ENCODE assay signal across 15 cellular contexts in genomic region chr14:54690887-54691286, GRCh38.
DNase-seq lines count a peak whose midpoint lies in the region; ATAC-seq and TF ChIP-seq lines count a peak whose summit lies in the region.
"Had no signal": no experiment of that assay in that cellular context is flagged by ENCODE, and none has a peak within 500 bp of the region (broad histone marks: within the 10 kb centered on the region; RNA-seq: fewer than 3 reads in every experiment).

No MANE protein-coding gene starts in this region.

- ATAC-seq in heart left ventricle (no peak), Right ventricle myocardium inferior (no peak)

- H3K36me3 Mint-ChIP-seq in chondrocyte (ENCODE audit: low read depth): no peaks in the 10 kb centered on the region
- H3K36me3 Mint-ChIP-seq: natural killer cell had no signal

- peaks cover 40% of the 10 kb centered on the region for H3K4me1 Mint-ChIP-seq in chondrocyte (ENCODE audit: low read depth)

- no peaks in the 10 kb centered on the region for H3K9me3 Mint-ChIP-seq in chondrocyte (ENCODE audit: low read depth)
- H3K9me3 Mint-ChIP-seq: activated naive CD8-positive, alpha-beta T cell treated with anti-CD3 and anti-CD28 coated beads, Interleukin-2, amount 50 U/mL, for 24 hours; natural killer cell had no signal

- no peak overlapping the region for H2BK15ac ChIP-seq in neuronal stem cell (ENCODE audit: low read length)

- peak overlapping the region; percentile 12 for H2BK12ac ChIP-seq in neuronal stem cell (ENCODE audit: low read length)

- no peak overlapping the region for H3K4me3 Mint-ChIP-seq in chondrocyte (ENCODE audit: unreplicated experiment)
- H3K4me3 Mint-ChIP-seq: activated naive CD8-positive, alpha-beta T cell treated with anti-CD3 and anti-CD28 coated beads, Interleukin-2, amount 50 U/mL, for 24 hours; natural killer cell had no signal

- intact Hi-C loops in heart left ventricle (cut with DNase I) (loop anchor here (1.0 to 5.0 kb wide), 8 partner anchors 39 to 126 kb away; partner anchors contain the start of gene SAMD4A (in 5 of the 10)), Right ventricle myocardium inferior (cut with DNase I) (loop anchor here (1.0 to 5.0 kb wide), 2 partner anchors 36 to 125 kb away; no protein-coding TSS in a partner anchor), transverse colon (cut with DNase I; ENCODE audit: low total_unique reads) (loop anchor here (5.0 kb wide), 1 partner anchor 124 kb away; the partner anchor contains the start of gene SAMD4A)

- WGBS in heart left ventricle, 4 donors: 66 to 77% (median 71%) methylated on average over 2 of the region's 2 CpGs
- no CpG with 5 or more reads among the region's 2 CpGs for WGBS in neuronal stem cell (ENCODE audit: extremely low coverage in 2 of 2, insufficient read length in 2 of 2, insufficient replicate concordance in 1 of 2), 2 donors
- 100% methylated on average over 2 of the region's 2 CpGs for WGBS in transverse colon (ENCODE audit: low coverage in 1 of 2), 2 donors

- H3K18ac ChIP-seq in neuronal stem cell (ENCODE audit: low read length): peak overlapping the region; percentile 66

- H2BK5ac ChIP-seq in neuronal stem cell (ENCODE audit: low read length): no peak overlapping the region

- H3K9me3 ChIP-seq in heart left ventricle: no peaks in the 10 kb centered on the region
- H3K9me3 ChIP-seq in neuronal stem cell (replicated peaks in 1 of 2; ENCODE audit: control insufficient read depth in 2 of 2, insufficient read depth in 1 of 2, low read depth in 1 of 2, low read length in 2 of 2): peaks cover 0 to under 1% of the 10 kb centered on the region in 2 donors
- H3K9me3 ChIP-seq in transverse colon: no peaks in the 10 kb centered on the region
- H3K9me3 ChIP-seq: stomach had no signal

- peak overlapping the region in 9 of 12 donors; percentile 28 to 94 (median 82) for H3K27ac ChIP-seq in heart left ventricle
- peak overlapping the region; percentile 20 for H3K27ac ChIP-seq in neuronal stem cell (replicated peaks; ENCODE audit: low read length)
- H3K27ac ChIP-seq in transverse colon: peak overlapping the region; percentile 15 to 34 (median 26)
- H3K27ac ChIP-seq: brain microvascular endothelial cell, hepatocyte had no signal

- H3K79me1 ChIP-seq in neuronal stem cell (ENCODE audit: low read depth, low read length): peaks cover 4% of the 10 kb centered on the region

- H3K4ac ChIP-seq in neuronal stem cell (ENCODE audit: low read length): no peak overlapping the region

- peak overlapping the region; percentile 6 for H3K27ac Mint-ChIP-seq in chondrocyte (ENCODE audit: unreplicated experiment)
- H3K27ac Mint-ChIP-seq: activated naive CD8-positive, alpha-beta T cell treated with anti-CD3 and anti-CD28 coated beads, Interleukin-2, amount 50 U/mL, for 24 hours; natural killer cell had no signal

- TF ChIP-seq EP300 in transverse colon (IDR thresholded peaks at IDR 0.05; ENCODE audit: low read depth): no peak

- no peak overlapping the region for H4K91ac ChIP-seq in neuronal stem cell (ENCODE audit: low read depth, low read length, poor library complexity)

- peaks cover 7 to 82% (median 49%) of the 10 kb centered on the region in 12 donors for H3K4me1 ChIP-seq in heart left ventricle
- peaks cover 5 to 7% of the 10 kb centered on the region in 2 donors for H3K4me1 ChIP-seq in neuronal stem cell (ENCODE audit: control insufficient read depth in 2 of 2, insufficient read depth in 1 of 2, low read depth in 1 of 2, low read length in 2 of 2)
- H3K4me1 ChIP-seq in transverse colon: peaks cover 0 to 33% (median 4%) of the 10 kb centered on the region in 4 donors

- no peak overlapping the region for H2BK120ac ChIP-seq in neuronal stem cell (ENCODE audit: low read depth, low read length)

- peak overlapping the region; percentile 32 for H3K9ac ChIP-seq in neuronal stem cell (ENCODE audit: low read depth, low read length, poor library complexity)

- H3K4me3 ChIP-seq in heart left ventricle (no peak overlapping the region), neuronal stem cell (ENCODE audit: low read length in 2 of 2) (no peak overlapping the region), transverse colon (no peak overlapping the region)
- H3K4me3 ChIP-seq: hepatocyte, lung, stomach had no signal

- H3K27me3 Mint-ChIP-seq in chondrocyte (ENCODE audit: low read depth): no peaks in the 10 kb centered on the region

- H3K36me3 ChIP-seq in heart left ventricle (no peaks in the 10 kb centered on the region), neuronal stem cell (replicated peaks in 1 of 2; ENCODE audit: control insufficient read depth in 2 of 2, insufficient read depth in 2 of 2, low read length in 2 of 2) (no peaks in the 10 kb centered on the region), transverse colon (no peaks in the 10 kb centered on the region)
- H3K36me3 ChIP-seq: brain microvascular endothelial cell, stomach had no signal

- H3K27me3 ChIP-seq in heart left ventricle (no peaks in the 10 kb centered on the region), neuronal stem cell (ENCODE audit: control insufficient read depth in 3 of 3, insufficient read depth in 3 of 3, low read depth in 1 of 3, low read length in 3 of 3) (no peaks in the 10 kb centered on the region), transverse colon (no peaks in the 10 kb centered on the region)
- H3K27me3 ChIP-seq: brain microvascular endothelial cell, hepatocyte, stomach had no signal

- H3K4me2 ChIP-seq in neuronal stem cell (ENCODE audit: insufficient read depth, low read length, poor library complexity, severe bottlenecking): no peak overlapping the region
- H3K4me2 ChIP-seq: hepatocyte had no signal

- no peak overlapping the region for H2AK5ac ChIP-seq in neuronal stem cell (ENCODE audit: low read depth, low read length)

- H3K23ac ChIP-seq in neuronal stem cell (ENCODE audit: low read depth, low read length, poor library complexity): no peak overlapping the region

- H4K8ac ChIP-seq in neuronal stem cell (ENCODE audit: low read depth, low read length): no peak overlapping the region

- no peak overlapping the region for H2AFZ ChIP-seq in neuronal stem cell (ENCODE audit: low read length)
- H2AFZ ChIP-seq: hepatocyte had no signal

- no peak overlapping the region for H3K14ac ChIP-seq in neuronal stem cell (ENCODE audit: low read length)

- TF ChIP-seq POLR2A in heart left ventricle (IDR thresholded peaks at IDR 0.05) (no peak), transverse colon (IDR thresholded peaks at IDR 0.05) (no peak)

- in situ Hi-C loops in transverse colon (cut with MboI; ENCODE audit: low pct_ligation_motif_present in 1 of 4, low pct_unique_long_range_greater_than_20kb in 1 of 4, low sequenced_read_pairs in 3 of 4): no loop called here

- no peak for DNase-seq in heart left ventricle
- DNase-seq in Right ventricle myocardium inferior (ENCODE audit: missing footprints): no peak
- no peak for DNase-seq in chondrocyte (ENCODE audit: low spot score)
- no peak for DNase-seq in neuronal stem cell (ENCODE audit: low spot score)
- no peak for DNase-seq in transverse colon
- no peak for DNase-seq in NOMO-1 treated with DMSO at 0.1 percent for 48 hours (lab: John Stamatoyannopoulos, UW; ENCODE audit: unreplicated experiment)
- no peak for DNase-seq in NAMALWA (ENCODE audit: low spot score)
- no peak for DNase-seq in A172 (ENCODE audit: low spot score)
- DNase-seq: cortex of kidney had no signal

- TF ChIP-seq CTCF in heart left ventricle (IDR thresholded peaks at IDR 0.05): no peak
- TF ChIP-seq CTCF in chondrocyte (IDR thresholded peaks at IDR 0.05): no peak
- TF ChIP-seq CTCF in transverse colon (IDR thresholded peaks at IDR 0.05): no peak

Comparison
In these comparisons a context has a peak if more than half of its experiments do, and no peak if none do; other contexts are left out.
1. H3K27ac ChIP-seq: peak in every context shown above with its lines; median percentile 82 in heart left ventricle; 26 in transverse colon; 20 in neuronal stem cell.